8 cellular contexts compared by ENCODE assay signal in genomic region chr5:134132372-134133212, GRCh38. TPM values are rescaled to one million over a fixed set of nuclear protein-coding genes. Genes with fewer than 3 reads are reported as not detected.
A peak's percentile ranks its signal among the peaks of the same experiment; 100 is the strongest.
DNase-seq lines count a peak whose midpoint lies in the region; ATAC-seq lines count a peak whose summit lies in the region.

No MANE protein-coding gene starts in this region.

- peaks cover 4% of the 10 kb centered on the region for H3K27me3 Mint-ChIP-seq in activated T-helper 17 cell treated with anti-CD3 and anti-CD28 coated beads, Interleukin-2, amount 50 U/mL, for 72 hours

- H3K36me3 Mint-ChIP-seq in activated T-helper 17 cell treated with anti-CD3 and anti-CD28 coated beads, Interleukin-2, amount 50 U/mL, for 72 hours (ENCODE audit: low read depth): peaks cover 88% of the 10 kb centered on the region

- H3K4me1 Mint-ChIP-seq in activated T-helper 17 cell treated with anti-CD3 and anti-CD28 coated beads, Interleukin-2, amount 50 U/mL, for 72 hours: peaks cover 65% of the 10 kb centered on the region

- H3K27ac Mint-ChIP-seq in activated T-helper 17 cell treated with anti-CD3 and anti-CD28 coated beads, Interleukin-2, amount 50 U/mL, for 72 hours: peak overlapping the region; percentile 72

- ATAC-seq in GM19438 (IDR thresholded peaks at IDR 0.05; ENCODE audit: low read depth, unreplicated experiment) (peak; percentile 71), HG03457 (IDR thresholded peaks at IDR 0.05; ENCODE audit: unreplicated experiment) (peak; percentile 49), sciatic nerve (no peak)
- peak; percentile 64 for ATAC-seq in activated T-helper 17 cell treated with anti-CD3 and anti-CD28 coated beads, Interleukin-2, amount 50 U/mL, for 72 hours (replicated peaks)

- no peaks in the 10 kb centered on the region for H3K9me3 Mint-ChIP-seq in activated T-helper 17 cell treated with anti-CD3 and anti-CD28 coated beads, Interleukin-2, amount 50 U/mL, for 72 hours

- intact Hi-C loops in sciatic nerve (cut with DNase I): no loop called here

- DNase-seq in sciatic nerve (ENCODE audit: low spot score) (peak; percentile 45), cerebellar nuclear complex (lab: John Stamatoyannopoulos, UW) (no peak), DMS53 treated with DMSO at 0.1 percent for 48 hours (lab: John Stamatoyannopoulos, UW; ENCODE audit: unreplicated experiment) (no peak), NCI-H524 treated with DMSO at 0.1 percent for 48 hours (lab: John Stamatoyannopoulos, UW) (no peak), SHP77 treated with DMSO at 0.1 percent for 48 hours (lab: John Stamatoyannopoulos, UW) (no peak)

- peak overlapping the region; percentile 74 for H3K4me3 Mint-ChIP-seq in activated T-helper 17 cell treated with anti-CD3 and anti-CD28 coated beads, Interleukin-2, amount 50 U/mL, for 72 hours

RNA-seq across cellular contexts. Expression of gene TCF7, which starts 18.1 kb away (rescaled TPM):
- 10 to 100 TPM in 1 of 2 donors, 1 to 10 TPM in 1; 5.9 to 42.2 TPM for total RNA-seq in activated T-helper 17 cell treated with anti-CD3 and anti-CD28 coated beads, Interleukin-2, amount 50 U/mL, for 72 hours
- 8.5 TPM for total RNA-seq in sciatic nerve

RNA-seq across cellular contexts. Expression of gene SKP1, which starts 44.2 kb away (rescaled TPM):
- total RNA-seq in activated T-helper 17 cell treated with anti-CD3 and anti-CD28 coated beads, Interleukin-2, amount 50 U/mL, for 72 hours: 100 to 1,000 TPM; 152 to 209 TPM
- total RNA-seq in sciatic nerve: 295 TPM
